23 cellular contexts compared by ENCODE assay signal in genomic region chr3:194351952-194352536, GRCh38. TPM values are rescaled to one million over a fixed set of nuclear protein-coding genes. Genes with fewer than 3 reads are reported as not detected.
"Had no signal": no experiment of that assay in that cellular context is flagged by ENCODE, and none has a peak within 500 bp of the region (broad histone marks: within the 10 kb centered on the region; RNA-seq: fewer than 3 reads in every experiment).

No MANE protein-coding gene starts in this region.

- H3K36me3 ChIP-seq: heart left ventricle, left lung, thyroid gland, uterus had no signal

- H3K27ac ChIP-seq: dorsolateral prefrontal cortex, epithelial cell of prostate, heart left ventricle, left lung, thyroid gland, uterus had no signal

- DNase-seq: activated CD4-positive, alpha-beta memory T cell treated with anti-CD3 and anti-CD28 coated beads, Interleukin-2, amount 10 ng/mL, durations not matched to agents 7 days and 5 days; activated CD4-positive, alpha-beta T cell treated with anti-CD3 and anti-CD28 coated beads for 48 hours; activated CD4-positive, CD25-positive, alpha-beta regulatory T cell; activated CD8-positive, alpha-beta memory T cell treated with anti-CD3 and anti-CD28 coated beads, Interleukin-2, amount 10 ng/mL, durations not matched to agents 7 days and 5 days; activated naive CD4-positive, alpha-beta T cell; activated naive CD8-positive, alpha-beta T cell treated with anti-CD3 and anti-CD28 coated beads, Interleukin-2, amount 10 ng/mL, durations not matched to agents 7 days and 5 days; dorsolateral prefrontal cortex; endodermal cell; heart left ventricle; kidney; left lung; mammary epithelial cell; stimulated activated CD4-positive, alpha-beta T cell treated with anti-CD3 and anti-CD28 coated beads, Interleukin-4, amount 100 ng/mL, for 1 hour; T-helper 1 cell; T-helper 9 cell; thyroid gland; uterus had no signal

- H3K4me1 ChIP-seq: heart left ventricle, left lung, thyroid gland, uterus had no signal

- H3K9me3 ChIP-seq: heart left ventricle, left lung, thyroid gland, uterus had no signal

- H3K4me3 ChIP-seq: dorsolateral prefrontal cortex, heart left ventricle, left lung, skin epidermis, thyroid gland, uterus had no signal

- ATAC-seq: activated CD8-positive, alpha-beta memory T cell treated with anti-CD3 and anti-CD28 coated beads, Interleukin-2, amount 10 ng/mL, durations not matched to agents 7 days and 5 days; left lung had no signal

- H3K27me3 ChIP-seq: heart left ventricle, left lung, thyroid gland, uterus had no signal

RNA-seq across cellular contexts. Expression of gene CPN2, which starts 0.9 kb away (rescaled TPM):
- total RNA-seq: activated CD4-positive, alpha-beta memory T cell treated with anti-CD3 and anti-CD28 coated beads, Interleukin-2, amount 10 ng/mL, durations not matched to agents 7 days and 5 days; activated CD8-positive, alpha-beta memory T cell treated with anti-CD3 and anti-CD28 coated beads, Interleukin-2, amount 10 ng/mL, durations not matched to agents 7 days and 5 days; activated naive CD8-positive, alpha-beta T cell treated with anti-CD3 and anti-CD28 coated beads, Interleukin-2, amount 10 ng/mL, durations not matched to agents 7 days and 5 days; dorsolateral prefrontal cortex; frontal cortex; left lung; mammary epithelial cell; mononuclear cell; neural crest cell; progenitor cell of endocrine pancreas; thyroid gland had no signal

RNA-seq across cellular contexts. Expression of gene LRRC15, which starts 17.5 kb away (rescaled TPM):
- total RNA-seq: activated CD4-positive, alpha-beta memory T cell treated with anti-CD3 and anti-CD28 coated beads, Interleukin-2, amount 10 ng/mL, durations not matched to agents 7 days and 5 days; activated CD8-positive, alpha-beta memory T cell treated with anti-CD3 and anti-CD28 coated beads, Interleukin-2, amount 10 ng/mL, durations not matched to agents 7 days and 5 days; activated naive CD8-positive, alpha-beta T cell treated with anti-CD3 and anti-CD28 coated beads, Interleukin-2, amount 10 ng/mL, durations not matched to agents 7 days and 5 days; frontal cortex; neural crest cell; progenitor cell of endocrine pancreas had no signal

RNA-seq across cellular contexts. Expression of gene GP5, which starts 47.0 kb away (rescaled TPM):
- total RNA-seq: frontal cortex, neural crest cell had no signal
